12 cellular contexts compared by ENCODE assay signal in the genomic region with DNA sequence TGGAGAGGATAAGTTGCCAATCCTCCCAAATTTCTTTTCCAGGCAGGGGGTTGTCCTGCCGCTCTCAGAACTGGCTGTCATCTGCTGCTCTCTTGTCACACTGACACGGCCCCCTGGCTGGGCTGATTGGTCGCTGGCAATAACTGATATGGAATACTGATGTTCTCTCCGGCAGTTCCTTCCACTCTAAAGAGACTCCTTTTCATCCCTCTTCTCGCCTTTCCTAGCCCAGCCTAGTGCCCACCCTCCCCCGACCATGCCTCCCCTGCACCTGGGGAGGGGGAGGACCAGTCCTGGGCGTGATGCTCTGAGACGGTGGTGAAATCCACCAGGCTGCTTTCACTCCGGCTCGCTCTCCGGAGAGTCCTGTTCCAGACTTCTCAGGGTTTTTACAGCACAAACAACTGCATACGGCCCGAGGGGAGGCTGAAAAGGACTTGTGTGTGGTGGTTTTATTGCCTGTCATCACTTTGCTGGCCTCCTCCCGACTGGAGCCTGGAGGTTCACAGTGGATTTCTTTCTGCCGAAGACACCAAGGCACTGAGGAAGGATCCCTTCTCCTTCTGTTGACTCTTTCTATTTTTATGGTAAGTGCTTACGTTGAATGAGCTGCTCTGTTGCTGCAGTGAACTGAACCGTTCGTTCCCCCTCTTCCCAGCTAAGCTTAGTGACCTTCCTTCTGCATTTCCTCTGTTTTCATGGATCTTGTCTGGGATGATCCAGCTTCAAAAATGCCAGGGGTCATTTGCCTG. TPM values are rescaled to one million over a fixed set of nuclear protein-coding genes. Genes with fewer than 3 reads are reported as not detected.
A peak's percentile ranks its signal among the peaks of the same experiment; 100 is the strongest.
DNase-seq lines count a peak whose midpoint lies in the region; ATAC-seq and TF ChIP-seq lines count a peak whose summit lies in the region.
"Had no signal": no experiment of that assay in that cellular context is flagged by ENCODE, and none has a peak within 500 bp of the region (broad histone marks: within the 10 kb centered on the region; RNA-seq: fewer than 3 reads in every experiment).

A gene (plus strand): TSS at position 336 of the 752 bp plus-strand sequence. CDS start 107,010 bp downstream, outside the sequence.

- no peaks in the 10 kb centered on the region for H3K9me3 Mint-ChIP-seq in type B pancreatic cell

- no peaks in the 10 kb centered on the region for H3K36me3 Mint-ChIP-seq in type B pancreatic cell
- H3K36me3 Mint-ChIP-seq in T-helper 17 cell (ENCODE audit: low read depth) = no peaks in the 10 kb centered on the region

- peaks cover 19% of the 10 kb centered on the region for H3K4me1 Mint-ChIP-seq in type B pancreatic cell (ENCODE audit: unreplicated experiment)
- no peaks in the 10 kb centered on the region for H3K4me1 Mint-ChIP-seq in T-helper 17 cell
- H3K4me1 Mint-ChIP-seq: B cell had no signal

- peaks cover 3% of the 10 kb centered on the region for H3K9me3 ChIP-seq in T-helper 17 cell (ENCODE audit: control insufficient read depth, low read length, poor library complexity, severe bottlenecking)
- H3K9me3 ChIP-seq: upper lobe of left lung had no signal

- peak; percentile 2 for DNase-seq in NCI-H1694 treated with DMSO at 0.1 percent for 48 hours (lab: John Stamatoyannopoulos, UW)
- no peak for DNase-seq in NCI-H1694 (lab: John Stamatoyannopoulos, UW)
- DNase-seq in anterior cingulate cortex (lab: John Stamatoyannopoulos, UW) = peak in 57 of 58 donors; percentile 4 to 82 (median 53)
- DNase-seq in iris pigment epithelial cell (ENCODE audit: low read depth) = peak; percentile 42
- no peak for DNase-seq in type B pancreatic cell (ENCODE audit: extremely low spot score, unreplicated experiment)
- DNase-seq in T-helper 17 cell = no peak
- no peak for DNase-seq in stimulated activated CD4-positive, alpha-beta T cell treated with anti-CD3 and anti-CD28 coated beads, Interleukin-4, amount 100 ng/mL, for 24 hours
- DNase-seq: activated CD8-positive, alpha-beta memory T cell treated with anti-CD3 and anti-CD28 coated beads for 24 hours; NCI-H446; upper lobe of left lung had no signal

- H3K4me3 Mint-ChIP-seq in type B pancreatic cell (peak within 1 kb of the TSS; percentile 55), T-helper 17 cell (no peak within 1 kb of the TSS)
- H3K4me3 Mint-ChIP-seq: B cell had no signal

- TF ChIP-seq CTCF in type B pancreatic cell (conservative IDR thresholded peaks at IDR 0.05) = no peak

- H3K27me3 Mint-ChIP-seq in type B pancreatic cell (peaks cover 58% of the 10 kb centered on the region), T-helper 17 cell (peaks cover 7% of the 10 kb centered on the region)

- H3K27ac Mint-ChIP-seq in type B pancreatic cell = no peak within 1 kb of the TSS
- H3K27ac Mint-ChIP-seq in T-helper 17 cell = no peak within 1 kb of the TSS
- H3K27ac Mint-ChIP-seq: B cell had no signal

- ATAC-seq in GM21528 (IDR thresholded peaks at IDR 0.05; ENCODE audit: low FRiP score, unreplicated experiment) = no peak
- no peak for ATAC-seq in T-helper 17 cell

RNA-seq across cellular contexts. Expression of the gene that starts here (rescaled TPM):
- total RNA-seq in type B pancreatic cell (ENCODE audit: low replicate concordance) (4.8 and 7.3 TPM in 2 replicates), T-helper 17 cell (not detected)
- total RNA-seq: B cell had no signal

Comparison
In these comparisons a context has a peak if more than half of its experiments do, and no peak if none do; other contexts are left out.
1. DNase-seq: peak in NCI-H1694 treated with DMSO at 0.1 percent for 48 hours (single experiment), anterior cingulate cortex (57 of 58) and iris pigment epithelial cell (single experiment); none in NCI-H1694 (single experiment), type B pancreatic cell (single experiment), T-helper 17 cell (0 of 3) and stimulated activated CD4-positive, alpha-beta T cell treated with anti-CD3 and anti-CD28 coated beads, Interleukin-4, amount 100 ng/mL, for 24 hours (single experiment).